Comparison of ENCODE assay signal across 21 cellular contexts in genomic region chr9:114532561-114533237, GRCh38. TPM values are rescaled to one million over a fixed set of nuclear protein-coding genes. Genes with fewer than 3 reads are reported as not detected.
DNase-seq lines count a peak whose midpoint lies in the region; ATAC-seq, FAIRE-seq and TF ChIP-seq lines count a peak whose summit lies in the region.
"Had no signal": no experiment of that assay in that cellular context is flagged by ENCODE, and none has a peak within 500 bp of the region (broad histone marks: within the 10 kb centered on the region; RNA-seq: fewer than 3 reads in every experiment).

No MANE protein-coding gene starts in this region.

- TF ChIP-seq EP300 in K562 (IDR thresholded peaks at IDR 0.05; ENCODE audit: low read length) = no peak

- intact Hi-C loops in K562 (cut with micrococcal nuclease) = no loop called here
- intact Hi-C loops in gastrocnemius medialis (cut with DNase I; ENCODE audit: low total_unique reads) = no loop called here
- intact Hi-C loops in uterus (cut with DNase I; ENCODE audit: low total_unique reads) = no loop called here

- H4K20me1 ChIP-seq in H9 (ENCODE audit: control insufficient read depth, insufficient read depth, insufficient read length) (no peaks in the 10 kb centered on the region), K562 (replicated peaks; ENCODE audit: control insufficient read depth, insufficient read depth, low read length) (no peaks in the 10 kb centered on the region), smooth muscle cell (ENCODE audit: low read depth) (no peaks in the 10 kb centered on the region)

- no peak overlapping the region for H3K18ac ChIP-seq in H9 (ENCODE audit: insufficient read length, low read depth, low read length)

- peaks cover 2% of the 10 kb centered on the region; the same call in 1 of the 2 replicates for H3K4me1 ChIP-seq in H9 (ENCODE audit: insufficient read depth, low read length)
- no peaks in the 10 kb centered on the region for H3K4me1 ChIP-seq in K562 (replicated peaks in 1 of 2; ENCODE audit: control insufficient read depth in 2 of 2, insufficient read depth in 2 of 2, low read length in 2 of 2)
- H3K4me1 ChIP-seq in smooth muscle cell (ENCODE audit: low read depth) = no peaks in the 10 kb centered on the region
- H3K4me1 ChIP-seq in gastrocnemius medialis = no peaks in the 10 kb centered on the region
- H3K4me1 ChIP-seq in uterus = no peaks in the 10 kb centered on the region
- H3K4me1 ChIP-seq: heart left ventricle had no signal

- H4K5ac ChIP-seq in H9 (ENCODE audit: insufficient read length, low read depth, low read length) = no peak overlapping the region

- no peak overlapping the region for H3K4me3 Mint-ChIP-seq in H9
- H3K4me3 Mint-ChIP-seq: naive B cell; T-helper 1 cell treated with Interleukin-12 subunit alpha and Interleukin-12 subunit beta and Interleukin-4 antibody, amounts not matched to agents 30 μg/mL and 1 μg/mL, for 36 hours had no signal

- no peak for TF ChIP-seq POLR2A in K562 (conservative IDR thresholded peaks at IDR 0.05)
- no peak for TF ChIP-seq POLR2A in gastrocnemius medialis (IDR thresholded peaks at IDR 0.05)
- TF ChIP-seq POLR2A in uterus (IDR thresholded peaks at IDR 0.05) = no peak

- H3K9me3 ChIP-seq in H9 (ENCODE audit: control insufficient read depth, low read depth, low read length) = no peaks in the 10 kb centered on the region
- no peaks in the 10 kb centered on the region for H3K9me3 ChIP-seq in K562 (replicated peaks; ENCODE audit: control insufficient read depth, insufficient read depth, low read depth, low read length)
- H3K9me3 ChIP-seq in smooth muscle cell (replicated peaks; ENCODE audit: low read depth) = no peaks in the 10 kb centered on the region
- no peaks in the 10 kb centered on the region for H3K9me3 ChIP-seq in gastrocnemius medialis
- no peaks in the 10 kb centered on the region for H3K9me3 ChIP-seq in uterus
- H3K9me3 ChIP-seq: heart left ventricle, MG63, thoracic aorta had no signal

- H3K27ac Mint-ChIP-seq in H9 = no peak overlapping the region
- H3K27ac Mint-ChIP-seq: T-helper 1 cell treated with Interleukin-12 subunit alpha and Interleukin-12 subunit beta and Interleukin-4 antibody, amounts not matched to agents 30 μg/mL and 1 μg/mL, for 36 hours had no signal

- no peak overlapping the region for H3T11ph ChIP-seq in H9 (ENCODE audit: low read length)

- H3K79me1 ChIP-seq in H9 (ENCODE audit: insufficient read depth, low read depth, low read length, poor library complexity, severe bottlenecking) = no peaks in the 10 kb centered on the region

- H3K27me3 ChIP-seq in H9 (ENCODE audit: insufficient read depth, low read length) = no peaks in the 10 kb centered on the region
- peaks cover 14 to 17% of the 10 kb centered on the region in 2 experiments; a peak in 3 of 5 replicates for H3K27me3 ChIP-seq in K562 (ENCODE audit: control insufficient read depth in 2 of 2, insufficient read depth in 2 of 2, low read length in 2 of 2)
- no peaks in the 10 kb centered on the region for H3K27me3 ChIP-seq in smooth muscle cell (ENCODE audit: low read depth)
- peaks cover 0 to 4% (median 0%) of the 10 kb centered on the region in 3 donors for H3K27me3 ChIP-seq in gastrocnemius medialis
- no peaks in the 10 kb centered on the region for H3K27me3 ChIP-seq in uterus
- H3K27me3 ChIP-seq: MG63 had no signal

- H2BK5ac ChIP-seq in H9 (ENCODE audit: insufficient read length, low read length) = no peak overlapping the region

- no peak overlapping the region for H4K91ac ChIP-seq in H9 (ENCODE audit: insufficient read length, low read depth, low read length)

- BruUV-seq in K562 (replicated peaks; lab: Mats Ljungman, UMichigan) = no TSS peak

- in situ Hi-C loops in K562 (cut with MboI) (no loop called here), gastrocnemius medialis (cut with MboI; ENCODE audit: low sequenced_read_pairs in 4 of 4) (no loop called here)

- no peak overlapping the region for H2BK15ac ChIP-seq in H9 (ENCODE audit: low read depth, low read length)

- WGBS in H9 (ENCODE audit: extremely low coverage, insufficient read length, low lambda C conversion rate) = no CpG with 5 or more reads among the region's 13 CpGs
- 5% methylated on average over 10 of the region's 13 CpGs for WGBS in K562 (ENCODE audit: insufficient coverage, low coverage, missing lambda C conversion rate)
- WGBS in smooth muscle cell (ENCODE audit: low lambda C conversion rate) = 41% methylated on average over 13 of the region's 13 CpGs

- POLR2A ChIA-PET in K562 (lab: Yijun Ruan, JAX) = interaction anchor here (1.1 kb wide), 2 partner anchors 13 to 14 kb away, joined by 3 read pairs; no protein-coding TSS in a partner anchor

- no peak for TF ChIP-seq CTCF in H9 (conservative IDR thresholded peaks at IDR 0.05)
- no peak for TF ChIP-seq CTCF in K562 (IDR thresholded peaks at IDR 0.05 in 2 of 3, conservative IDR thresholded peaks at IDR 0.05 in 1 of 3; ENCODE audit: insufficient read depth in 2 of 3, low read depth in 1 of 3, low read length in 3 of 3)
- no peak for TF ChIP-seq CTCF in smooth muscle cell (IDR thresholded peaks at IDR 0.05; ENCODE audit: borderline replicate concordance, insufficient read depth, poor library complexity, severe bottlenecking)
- no peak for TF ChIP-seq CTCF in gastrocnemius medialis (IDR thresholded peaks at IDR 0.05 in 4 of 5, conservative IDR thresholded peaks at IDR 0.05 in 1 of 5)
- no peak for TF ChIP-seq CTCF in uterus (IDR thresholded peaks at IDR 0.05)

- H3K79me2 ChIP-seq in H9 (ENCODE audit: insufficient read depth, low read length) (no peaks in the 10 kb centered on the region), K562 (ENCODE audit: control insufficient read depth, insufficient read depth, low read length) (no peaks in the 10 kb centered on the region), smooth muscle cell (ENCODE audit: low read depth) (no peaks in the 10 kb centered on the region)

- H3K4me1 Mint-ChIP-seq in H9 = peaks cover 6 to 8% of the 10 kb centered on the region in 2 experiments

- H2BK20ac ChIP-seq in H9 (ENCODE audit: low read depth, low read length, poor library complexity, severe bottlenecking) = no peak overlapping the region

- no peak overlapping the region for H3K14ac ChIP-seq in H9 (ENCODE audit: insufficient read depth, low read length)

- H3K9me3 Mint-ChIP-seq in H9 = no peaks in the 10 kb centered on the region
- H3K9me3 Mint-ChIP-seq: naive B cell; T-helper 1 cell treated with Interleukin-12 subunit alpha and Interleukin-12 subunit beta and Interleukin-4 antibody, amounts not matched to agents 30 μg/mL and 1 μg/mL, for 36 hours had no signal

- H2BK12ac ChIP-seq in H9 (ENCODE audit: insufficient read length, low read depth, low read length) = no peak overlapping the region

- H2BK120ac ChIP-seq in H9 (ENCODE audit: low read depth, low read length, poor library complexity, severe bottlenecking) = no peak overlapping the region

- peaks cover 13% of the 10 kb centered on the region for H3K27me3 Mint-ChIP-seq in H9 (ENCODE audit: low read depth)

- H4K8ac ChIP-seq in H9 (replicated peaks; ENCODE audit: insufficient read length, low read depth, low read length) = no peak overlapping the region

- H2AFZ ChIP-seq in H9 (ENCODE audit: low read length) = peak overlapping the region; percentile 91
- no peak overlapping the region for H2AFZ ChIP-seq in K562 (ENCODE audit: low read depth, low read length)
- H2AFZ ChIP-seq in smooth muscle cell (ENCODE audit: low read depth) = no peak overlapping the region

- no peaks in the 10 kb centered on the region for H3F3A ChIP-seq in smooth muscle cell (ENCODE audit: low read depth)

- no peak overlapping the region for H3K27ac ChIP-seq in H9 (ENCODE audit: insufficient read length, low read depth, low read length)
- no peak overlapping the region for H3K27ac ChIP-seq in K562 (ENCODE audit: extremely low read depth, low read depth, low read length)
- no peak overlapping the region for H3K27ac ChIP-seq in smooth muscle cell (ENCODE audit: low read depth)
- H3K27ac ChIP-seq in gastrocnemius medialis = no peak overlapping the region
- H3K27ac ChIP-seq in uterus = no peak overlapping the region
- H3K27ac ChIP-seq: heart left ventricle, thoracic aorta had no signal

- no peak for ATAC-seq in K562
- no peak for ATAC-seq in gastrocnemius medialis
- ATAC-seq: HCT116, heart left ventricle, left colon had no signal

- FAIRE-seq in K562 (lab: Jason Lieb, UNC) = peak; percentile 26
- FAIRE-seq: endometrium had no signal

- no peak for TF ChIP-seq RAD21 in K562 (CRISPR knock-in tag; conservative IDR thresholded peaks at IDR 0.05 in 1 of 2, IDR thresholded peaks at IDR 0.05 in 1 of 2)

- peaks cover 0 to 3% (median 0%) of the 10 kb centered on the region in 3 experiments; a peak in 1 of 7 replicates for H3K36me3 Mint-ChIP-seq in H9 (ENCODE audit: insufficient read depth in 1 of 3, low read depth in 3 of 3)

- H3K9me1 ChIP-seq in K562 (ENCODE audit: control insufficient read depth, insufficient read depth, low read length) = no peaks in the 10 kb centered on the region

- H3K23ac ChIP-seq in H9 (ENCODE audit: insufficient read length, low read depth, low read length) = no peak overlapping the region

- H3K36me3 ChIP-seq in K562 (ENCODE audit: control insufficient read depth, insufficient read depth, low read length) (no peaks in the 10 kb centered on the region), smooth muscle cell (ENCODE audit: low read depth) (no peaks in the 10 kb centered on the region), gastrocnemius medialis (no peaks in the 10 kb centered on the region), uterus (no peaks in the 10 kb centered on the region)
- H3K36me3 ChIP-seq: heart left ventricle, MG63, thoracic aorta had no signal

- H3K4ac ChIP-seq in H9 (ENCODE audit: low read depth, low read length) = no peak overlapping the region

- H3K4me2 ChIP-seq in H9 (ENCODE audit: insufficient read depth, insufficient read length, low read length) (no peak overlapping the region), K562 (ENCODE audit: insufficient read depth, low read length) (no peak overlapping the region), smooth muscle cell (peak overlapping the region; percentile 63)

- no peak overlapping the region for H2AK5ac ChIP-seq in H9 (ENCODE audit: insufficient read length, low read length)

- no peaks in the 10 kb centered on the region for H3K23me2 ChIP-seq in H9 (ENCODE audit: insufficient read length, low read depth, low read length, poor library complexity, severe bottlenecking)

- DNase-seq in H9 (no peak), K562 (ENCODE audit: extremely low read depth in 1 of 4, low spot score in 3 of 4) (no peak), foreskin melanocyte (peak; percentile 62), smooth muscle cell (lab: John Stamatoyannopoulos, UW; ENCODE audit: unreplicated experiment) (no peak), glomerular visceral epithelial cell (ENCODE audit: extremely low spot score) (no peak), gastrocnemius medialis (no peak), uterus (no peak)
- DNase-seq: activated effector memory CD4-positive, alpha-beta T cell treated with anti-CD3 and anti-CD28 coated beads, Interleukin-2, amount 50 U/mL, for 16 hours; cortex of kidney; heart left ventricle; left colon; MG63; naive B cell; NCI-H1417 treated with DMSO at 0.1 percent for 48 hours; NCI-H510A; stimulated activated CD4-positive, alpha-beta T cell treated with anti-CD3 and anti-CD28 coated beads, Interleukin-4, amount 100 ng/mL, for 4 hours; stimulated activated naive CD4-positive, alpha-beta T cell treated with Interleukin-2 at 50 U/mL for 16 hours had no signal

- H3K4me3 ChIP-seq in K562 (no peak overlapping the region), smooth muscle cell (no peak overlapping the region), gastrocnemius medialis (no peak overlapping the region), uterus (no peak overlapping the region)
- H3K4me3 ChIP-seq: MG63, thoracic aorta had no signal

- no peak overlapping the region for H3K56ac ChIP-seq in H9 (ENCODE audit: insufficient read length, low read depth, low read length)

- no peak overlapping the region for H3K9ac ChIP-seq in H9 (ENCODE audit: extremely low read depth, insufficient read length, low read length)
- no peak overlapping the region for H3K9ac ChIP-seq in K562 (ENCODE audit: insufficient read depth in 1 of 2, low read depth in 2 of 2, low read length in 2 of 2)
- H3K9ac ChIP-seq in smooth muscle cell (ENCODE audit: low read depth) = no peak overlapping the region

- CTCF ChIA-PET in K562 (lab: Yijun Ruan, JAX; ENCODE audit: low intra/inter-chr PET ratio) = no interaction called here

RNA-seq across cellular contexts. Expression of gene WHRN, which starts 27.4 kb away (rescaled TPM):
- total RNA-seq in H9 (2021) (2.2 and 2.3 TPM in 2 replicates), K562 (2014; rRNA removed) (9.0 and 10.1 TPM in 2 replicates), K562 (2014; rRNA removed; fragmentation: Illumina TruSeq; extraction: Trizol) (1.1 and 2.0 TPM in 2 replicates), K562 (2015; rRNA removed; fragmentation: Illumina TruSeq; extraction: Trizol) (3.0 and 3.5 TPM in 2 replicates), K562 (2021) (14.1 and 17.1 TPM in 2 replicates), smooth muscle cell (2.9 and 3.6 TPM in 2 replicates), gastrocnemius medialis (under 1 TPM in 2 of 4 donors, not detected in 2; 0.16 to 0.18 TPM), uterus (10 to 100 TPM in 2 of 4 donors, 1 to 10 TPM in 2; 4.0 to 32.3 (median 20.2) TPM)
- total RNA-seq in K562 (2011; cell fraction: chromatin; rRNA removed; ENCODE audit: low replicate concordance) = 13.7 and 31.3 TPM in 2 replicates
- 20.9 and 25.0 TPM in 2 replicates for total RNA-seq in K562 (2011; cell fraction: nucleolus; rRNA removed)
- 17.4 and 19.4 TPM in 2 replicates for total RNA-seq in K562 (2011; cell fraction: nucleoplasm; rRNA removed)
- polyA plus RNA-seq in K562 (2011; rRNA removed) (3.0 and 5.3 TPM in 2 replicates), K562 (2014; fragmentation: Illumina TruSeq; extraction: Trizol) (5.1 and 6.2 TPM in 2 replicates), K562 (2014; fragmentation: Nextera tagmentation; extraction: Ambion mirVana) (under 1 TPM; 0.31 TPM), K562 (2014; rRNA removed) (10.4 and 10.5 TPM in 2 replicates), smooth muscle cell (11.9 and 12.9 TPM in 2 replicates)
- 3.4 and 4.9 TPM in 2 replicates for polyA plus RNA-seq in K562 (2011; cell fraction: cytosol; rRNA removed)
- 39.6 and 62.6 TPM in 2 replicates for polyA plus RNA-seq in K562 (2011; cell fraction: nucleus; rRNA removed)
- polyA plus RNA-seq in K562 (2012) = 10.1 and 16.2 TPM in 2 replicates
- 0.84 and 1.2 TPM in 2 replicates for polyA minus RNA-seq in K562 (2011; rRNA and poly(A)+ RNA removed)
- 3.1 and 3.9 TPM in 2 replicates for polyA minus RNA-seq in K562 (2011; cell fraction: cytosol; rRNA and poly(A)+ RNA removed)
- 14.1 and 15.1 TPM in 2 replicates for polyA minus RNA-seq in K562 (2011; cell fraction: nucleus; rRNA and poly(A)+ RNA removed)

RNA-seq across cellular contexts. Expression of gene ATP6V1G1, which starts 54.9 kb away (rescaled TPM):
- total RNA-seq in H9 (2021) = 119 and 120 TPM in 2 replicates
- 17.1 and 17.3 TPM in 2 replicates for total RNA-seq in K562 (2011; cell fraction: chromatin; rRNA removed; ENCODE audit: low replicate concordance)
- total RNA-seq in K562 (2011; cell fraction: nucleolus; rRNA removed) = 25.5 and 28.2 TPM in 2 replicates
- 26.2 and 31.3 TPM in 2 replicates for total RNA-seq in K562 (2011; cell fraction: nucleoplasm; rRNA removed)
- 153 and 194 TPM in 2 replicates for total RNA-seq in K562 (2014; rRNA removed)
- 136 and 150 TPM in 2 replicates for total RNA-seq in K562 (2014; rRNA removed; fragmentation: Illumina TruSeq; extraction: Trizol)
- 151 and 163 TPM in 2 replicates for total RNA-seq in K562 (2015; rRNA removed; fragmentation: Illumina TruSeq; extraction: Trizol)
- 88.4 and 89.9 TPM in 2 replicates for total RNA-seq in K562 (2021)
- polyA plus RNA-seq in K562 (2011; rRNA removed) = 132 and 162 TPM in 2 replicates
- polyA plus RNA-seq in K562 (2011; cell fraction: cytosol; rRNA removed) = 52.4 and 86.8 TPM in 2 replicates
- 28.2 and 43.9 TPM in 2 replicates for polyA plus RNA-seq in K562 (2011; cell fraction: nucleus; rRNA removed)
- polyA plus RNA-seq in K562 (2012) = 129 and 131 TPM in 2 replicates
- polyA plus RNA-seq in K562 (2014; fragmentation: Illumina TruSeq; extraction: Trizol) = 168 and 193 TPM in 2 replicates
- 100 to 1,000 TPM; 396 to 492 TPM for polyA plus RNA-seq in K562 (2014; fragmentation: Nextera tagmentation; extraction: Ambion mirVana)
- 178 and 199 TPM in 2 replicates for polyA plus RNA-seq in K562 (2014; rRNA removed)
- polyA minus RNA-seq in K562 (2011; rRNA and poly(A)+ RNA removed) = 50.7 and 52.0 TPM in 2 replicates
- polyA minus RNA-seq in K562 (2011; cell fraction: cytosol; rRNA and poly(A)+ RNA removed) = 24.8 and 31.6 TPM in 2 replicates
- 15.2 and 23.8 TPM in 2 replicates for polyA minus RNA-seq in K562 (2011; cell fraction: nucleus; rRNA and poly(A)+ RNA removed)
- 389 and 400 TPM in 2 replicates for total RNA-seq in smooth muscle cell
- 335 and 340 TPM in 2 replicates for polyA plus RNA-seq in smooth muscle cell
- total RNA-seq in gastrocnemius medialis = 100 to 1,000 TPM; 105 to 191 (median 176) TPM
- 100 to 1,000 TPM in 2 of 4 donors, 10 to 100 TPM in 2; 90.9 to 310 (median 130) TPM for total RNA-seq in uterus
